ENCODE assay signal across 8 cellular contexts in genomic region chr3:50358355-50358926, GRCh38. TPM values are rescaled to one million over a fixed set of nuclear protein-coding genes. Genes with fewer than 3 reads are reported as not detected.
DNase-seq lines count a peak whose midpoint lies in the region; ATAC-seq and TF ChIP-seq lines count a peak whose summit lies in the region.

No MANE protein-coding gene starts in this region.

- H3K27me3 ChIP-seq in Karpas-422 (ENCODE audit: low read length): no peaks in the 10 kb centered on the region
- H3K27me3 ChIP-seq in colonic mucosa: no peaks in the 10 kb centered on the region
- H3K27me3 ChIP-seq in naive thymus-derived CD4-positive, alpha-beta T cell (ENCODE audit: control insufficient read depth in 2 of 2, insufficient read depth in 2 of 2, low read length in 2 of 2): no peaks in the 10 kb centered on the region

- H3K9me3 ChIP-seq in Karpas-422 (ENCODE audit: low read length): no peaks in the 10 kb centered on the region
- no peaks in the 10 kb centered on the region for H3K9me3 ChIP-seq in colonic mucosa
- no peaks in the 10 kb centered on the region for H3K9me3 ChIP-seq in naive thymus-derived CD4-positive, alpha-beta T cell (ENCODE audit: control insufficient read depth in 2 of 3, low read length in 3 of 3)

- H4K20me1 ChIP-seq in Karpas-422 (ENCODE audit: insufficient read depth, low read depth, low read length): no peaks in the 10 kb centered on the region; the same call in 1 of the 2 replicates

- peaks cover 42% of the 10 kb centered on the region for H3K79me2 ChIP-seq in Karpas-422 (ENCODE audit: low read length)

- H3K9me2 ChIP-seq in Karpas-422 (replicated peaks; ENCODE audit: insufficient read depth, low read length): no peaks in the 10 kb centered on the region

- peak overlapping the region; percentile 70 for H3K4me2 ChIP-seq in Karpas-422 (ENCODE audit: low read depth, low read length, poor library complexity, severe bottlenecking)

- H3K36me3 Mint-ChIP-seq in naive thymus-derived CD4-positive, alpha-beta T cell: peaks cover 0 to 13% (median 0%) of the 10 kb centered on the region in 5 donors

- CTCF ChIA-PET in naive thymus-derived CD4-positive, alpha-beta T cell (lab: Charles Lee): no interaction called here

- no peaks in the 10 kb centered on the region for H3K27me3 Mint-ChIP-seq in naive thymus-derived CD4-positive, alpha-beta T cell

- peaks cover 41% of the 10 kb centered on the region for H3K4me1 ChIP-seq in Karpas-422 (ENCODE audit: low read length)
- H3K4me1 ChIP-seq in colonic mucosa: peaks cover 23% of the 10 kb centered on the region
- peaks cover 30% of the 10 kb centered on the region in 2 donors for H3K4me1 ChIP-seq in naive thymus-derived CD4-positive, alpha-beta T cell (ENCODE audit: control insufficient read depth in 2 of 2, insufficient read depth in 2 of 2, low read length in 2 of 2)

- H3K27ac ChIP-seq in Karpas-422 (ENCODE audit: low read length): no peak overlapping the region
- peak overlapping the region; percentile 81 for H3K27ac ChIP-seq in colonic mucosa
- peak overlapping the region; percentile 93 for H3K27ac ChIP-seq in naive thymus-derived CD4-positive, alpha-beta T cell (ENCODE audit: low read depth, low read length)

- TF ChIP-seq CTCF in AG09309 (IDR thresholded peaks at IDR 0.05; ENCODE audit: control insufficient read depth, insufficient read depth, low read depth, low read length, missing control alignments) (no peak), colonic mucosa (IDR thresholded peaks at IDR 0.05) (no peak)

- peaks cover 32 to 58% (median 44%) of the 10 kb centered on the region in 7 donors for H3K4me1 Mint-ChIP-seq in naive thymus-derived CD4-positive, alpha-beta T cell

- peak overlapping the region; percentile 80 to 99 (median 90) for H3K4me3 Mint-ChIP-seq in naive thymus-derived CD4-positive, alpha-beta T cell

- H3K4me3 ChIP-seq in AG09309 (ENCODE audit: control insufficient read depth, low read depth, low read length): peak overlapping the region; percentile 64
- peak overlapping the region; percentile 83 for H3K4me3 ChIP-seq in Karpas-422 (ENCODE audit: low read length)
- peak overlapping the region; percentile 89 for H3K4me3 ChIP-seq in colonic mucosa
- H3K4me3 ChIP-seq in naive thymus-derived CD4-positive, alpha-beta T cell (ENCODE audit: low read length): peak overlapping the region; percentile 88

- H3K36me3 ChIP-seq in Karpas-422 (ENCODE audit: insufficient read depth, low read length) (peaks cover 8% of the 10 kb centered on the region; the same call in 1 of the 2 replicates), colonic mucosa (peaks cover 8% of the 10 kb centered on the region)
- H3K36me3 ChIP-seq in naive thymus-derived CD4-positive, alpha-beta T cell (ENCODE audit: control insufficient read depth in 2 of 3, insufficient read depth in 3 of 3, low read length in 3 of 3): peaks cover 0 to 49% (median 5%) of the 10 kb centered on the region in 3 experiments

- peak overlapping the region; percentile 93 for H3K9ac ChIP-seq in Karpas-422 (ENCODE audit: low read length)
- peak overlapping the region; percentile 89 to 93 for H3K9ac ChIP-seq in colonic mucosa (ENCODE audit: low read depth in 2 of 2, low read length in 2 of 2)

- H3K9me3 Mint-ChIP-seq in naive thymus-derived CD4-positive, alpha-beta T cell: no peaks in the 10 kb centered on the region

- DNase-seq in AG09309 (ENCODE audit: low read depth): no peak
- no peak for DNase-seq in Karpas-422
- DNase-seq in colonic mucosa: no peak
- no peak for DNase-seq in naive thymus-derived CD4-positive, alpha-beta T cell
- DNase-seq in NOMO-1 treated with dmso at 0.1 percent for 144 hours (lab: John Stamatoyannopoulos, UW; ENCODE audit: unreplicated experiment): no peak
- DNase-seq in T1000 (lab: John Stamatoyannopoulos, UW): no peak
- no peak for DNase-seq in stimulated activated CD4-positive, alpha-beta T cell treated with anti-CD3 and anti-CD28 coated beads, Interleukin-1b, Interleukin-23, amount 100 ng/mL, for 48 hours
- no peak for DNase-seq in SKM-1 (lab: John Stamatoyannopoulos, UW; ENCODE audit: unreplicated experiment)

- ATAC-seq in naive thymus-derived CD4-positive, alpha-beta T cell: no peak

- H3K27ac Mint-ChIP-seq in naive thymus-derived CD4-positive, alpha-beta T cell: peak overlapping the region; percentile 48 to 97 (median 84)

- POLR2A ChIA-PET in naive thymus-derived CD4-positive, alpha-beta T cell (lab: Charles Lee): interaction anchor here (1.0 to 28.0 kb wide), 2 partner anchors 11 to 24 kb away, joined by 3 to 656 read pairs; partner anchors contain the start of genes CYB561D2, HYAL2, NPRL2 and RASSF1

- intact Hi-C loops in colonic mucosa (cut with DNase I): no loop called here
- intact Hi-C loops in naive thymus-derived CD4-positive, alpha-beta T cell (cut with micrococcal nuclease): loop anchor here (2.0 to 10.0 kb wide), 8 partner anchors 122 to 1644 kb away; partner anchors contain the start of genes DCAF1 (in 1 of the 2), GNAI2 (in 1 of the 2), HEMK1 (in 1 of the 2) and IMPDH2 (in 1 of the 2)

- no peak overlapping the region for H2AFZ ChIP-seq in Karpas-422 (ENCODE audit: low read length)

RNA-seq across cellular contexts. Expression of gene TMEM115, which starts 0.9 kb away (rescaled TPM):
- 13.8 and 25.8 TPM in 2 replicates for total RNA-seq in Karpas-422 (2014; rRNA removed; shearing (Covaris generic); ENCODE audit: low replicate concordance)
- total RNA-seq in colonic mucosa: 10 to 100 TPM; 42.1 to 45.0 TPM
- total RNA-seq in naive thymus-derived CD4-positive, alpha-beta T cell: 10 to 100 TPM; 17.7 to 32.4 (median 19.9) TPM
- 10 to 100 TPM; 26.0 to 40.9 TPM for polyA plus RNA-seq in naive thymus-derived CD4-positive, alpha-beta T cell

RNA-seq across cellular contexts. Expression of gene CYB561D2, which starts 7.8 kb away (rescaled TPM):
- total RNA-seq in Karpas-422 (2014; rRNA removed; shearing (Covaris generic); ENCODE audit: low replicate concordance): 32.5 and 35.0 TPM in 2 replicates
- total RNA-seq in colonic mucosa: 10 to 100 TPM; 30.9 to 46.2 TPM
- 10 to 100 TPM; 23.3 to 42.6 (median 32.8) TPM for total RNA-seq in naive thymus-derived CD4-positive, alpha-beta T cell
- polyA plus RNA-seq in naive thymus-derived CD4-positive, alpha-beta T cell: 10 to 100 TPM; 42.4 to 52.9 TPM

RNA-seq across cellular contexts. Expression of gene NPRL2, which starts 7.9 kb away (rescaled TPM):
- total RNA-seq in Karpas-422 (2014; rRNA removed; shearing (Covaris generic); ENCODE audit: low replicate concordance): 51.2 and 71.1 TPM in 2 replicates
- 10 to 100 TPM; 23.2 to 29.6 TPM for total RNA-seq in colonic mucosa
- 10 to 100 TPM; 35.3 to 48.9 (median 47.7) TPM for total RNA-seq in naive thymus-derived CD4-positive, alpha-beta T cell
- 10 to 100 TPM; 27.2 to 36.2 TPM for polyA plus RNA-seq in naive thymus-derived CD4-positive, alpha-beta T cell

RNA-seq across cellular contexts. Expression of gene ZMYND10, which starts 12.9 kb away (rescaled TPM):
- total RNA-seq in Karpas-422 (2014; rRNA removed; shearing (Covaris generic); ENCODE audit: low replicate concordance): 1.3 and 1.4 TPM in 2 replicates
- 1 to 10 TPM in 1 of 2 donors, under 1 TPM in 1; 0.37 to 1.5 TPM for total RNA-seq in colonic mucosa
- 1 to 10 TPM in 4 of 5 experiments, under 1 TPM in 1; 0.91 to 3.8 (median 2.8) TPM for total RNA-seq in naive thymus-derived CD4-positive, alpha-beta T cell
- polyA plus RNA-seq in naive thymus-derived CD4-positive, alpha-beta T cell: under 1 TPM; 0.07 to 0.30 TPM

RNA-seq across cellular contexts. Expression of gene RASSF1, which starts 17.8 kb away (rescaled TPM):
- total RNA-seq in Karpas-422 (2014; rRNA removed; shearing (Covaris generic); ENCODE audit: low replicate concordance): 33.3 and 69.4 TPM in 2 replicates
- 10 to 100 TPM; 20.6 to 28.2 TPM for total RNA-seq in colonic mucosa
- total RNA-seq in naive thymus-derived CD4-positive, alpha-beta T cell: 100 to 1,000 TPM in 1 of 5 experiments, 10 to 100 TPM in 4; 39.4 to 105 (median 69.6) TPM
- 10 to 100 TPM; 32.7 to 47.9 TPM for polyA plus RNA-seq in naive thymus-derived CD4-positive, alpha-beta T cell
